In genomic region chr10:91787810-91788209, GRCh38 we compare ENCODE assay signal across 21 cellular contexts. TPM values are rescaled to one million over a fixed set of nuclear protein-coding genes. Genes with fewer than 3 reads are reported as not detected.
DNase-seq lines count a peak whose midpoint lies in the region; ATAC-seq and TF ChIP-seq lines count a peak whose summit lies in the region.
"Had no signal": no experiment of that assay in that cellular context is flagged by ENCODE, and none has a peak within 500 bp of the region (broad histone marks: within the 10 kb centered on the region; RNA-seq: fewer than 3 reads in every experiment).

No MANE protein-coding gene starts in this region.

- H3K9me3 ChIP-seq in RWPE2 (ENCODE audit: severe bottlenecking) (no peaks in the 10 kb centered on the region), esophagus (ENCODE audit: control insufficient read depth in 2 of 2, insufficient read depth in 1 of 2, low read depth in 1 of 2, low read length in 1 of 2) (no peaks in the 10 kb centered on the region)
- H3K9me3 ChIP-seq: SK-N-SH had no signal

- H3K4me3 ChIP-seq in RWPE2 (ENCODE audit: severe bottlenecking) = no peak overlapping the region
- H3K4me3 ChIP-seq in esophagus (ENCODE audit: low read depth in 1 of 2, low read length in 2 of 2) = no peak overlapping the region

- 67 to 83% methylated on average over 2 of the region's 2 CpGs for WGBS in esophagus, 2 donors

- no peak for TF ChIP-seq CTCF in RWPE2 (IDR thresholded peaks at IDR 0.05; ENCODE audit: poor library complexity, severe bottlenecking)

- H3K4me1 ChIP-seq in RWPE2 (ENCODE audit: insufficient read depth, poor library complexity, severe bottlenecking) = no peaks in the 10 kb centered on the region
- H3K4me1 ChIP-seq in esophagus (ENCODE audit: control insufficient read depth in 2 of 2, insufficient read depth in 2 of 2, low read length in 1 of 2) = peaks cover 3 to 5% of the 10 kb centered on the region in 2 donors

- H3K27ac ChIP-seq in RWPE2 (ENCODE audit: poor library complexity, severe bottlenecking) = no peak overlapping the region
- H3K27ac ChIP-seq in esophagus (ENCODE audit: low read depth in 2 of 2, low read length in 1 of 2) = peak overlapping the region; percentile 87
- H3K27ac ChIP-seq: KMS-11 had no signal

- peak; percentile 78 for ATAC-seq in RWPE2 (ENCODE audit: low read depth)
- ATAC-seq in HG03439 (IDR thresholded peaks at IDR 0.05; ENCODE audit: unreplicated experiment) = no peak
- no peak for ATAC-seq in HG02798 (IDR thresholded peaks at IDR 0.05; ENCODE audit: poor library complexity, unreplicated experiment)

- DNase-seq in HT1080 (ENCODE audit: low read depth) = peak; percentile 24
- DNase-seq in RWPE2 (ENCODE audit: low spot score) = no peak
- DNase-seq in renal cortical epithelial cell (ENCODE audit: low read depth) = peak; percentile 40
- DNase-seq in activated CD4-positive, CD25-positive, alpha-beta regulatory T cell treated with anti-CD3 and anti-CD28 coated beads, Interleukin-2, amount 50 U/mL, for 72 hours = no peak
- DNase-seq: CD4-positive, alpha-beta T cell; COR-L47; DND-41; H7; IMR-90; NCI-H1105 treated with DMSO at 0.1 percent for 48 hours; NCI-H1694 treated with DMSO at 0.1 percent for 48 hours; NCI-H2081 treated with DMSO at 0.1 percent for 48 hours; NCI-H2171 treated with DMSO at 0.1 percent for 48 hours; NCI-H446; NCI-H526; SIG-M5; SK-N-SH had no signal

- H3K27me3 ChIP-seq in RWPE2 (ENCODE audit: insufficient read depth, poor library complexity, severe bottlenecking) (no peaks in the 10 kb centered on the region), esophagus (ENCODE audit: control insufficient read depth in 1 of 2, insufficient read depth in 2 of 2, low read length in 2 of 2) (no peaks in the 10 kb centered on the region)

- H3K36me3 ChIP-seq in RWPE2 (ENCODE audit: low read depth) = no peaks in the 10 kb centered on the region
- H3K36me3 ChIP-seq in esophagus (ENCODE audit: control insufficient read depth in 2 of 2, insufficient read depth in 2 of 2, low read length in 1 of 2) = no peaks in the 10 kb centered on the region

RNA-seq across cellular contexts. Expression of gene TNKS2, which starts 10.4 kb away (rescaled TPM):
- 17.2 and 27.0 TPM in 2 replicates for total RNA-seq in HT1080 (2014; rRNA removed; shearing (Covaris generic))
- polyA plus RNA-seq in HT1080 (2015; cell fraction: cytosol; rRNA removed) = 20.2 and 26.4 TPM in 2 replicates
- polyA plus RNA-seq in HT1080 (2015; cell fraction: nucleus; rRNA removed) = 33.4 and 40.0 TPM in 2 replicates
- 10 to 100 TPM; 10.9 to 13.0 TPM for polyA plus RNA-seq in esophagus
- 57.5 and 70.9 TPM in 2 replicates for total RNA-seq in renal cortical epithelial cell

Comparison
In these comparisons a context has a peak if more than half of its experiments do, and no peak if none do; other contexts are left out.
1. DNase-seq: peak in HT1080 (single experiment) and renal cortical epithelial cell (single experiment); none in RWPE2 (single experiment) and activated CD4-positive, CD25-positive, alpha-beta regulatory T cell treated with anti-CD3 and anti-CD28 coated beads, Interleukin-2, amount 50 U/mL, for 72 hours (single experiment).